1 cellular context compared by ENCODE assay signal in the genomic region with DNA sequence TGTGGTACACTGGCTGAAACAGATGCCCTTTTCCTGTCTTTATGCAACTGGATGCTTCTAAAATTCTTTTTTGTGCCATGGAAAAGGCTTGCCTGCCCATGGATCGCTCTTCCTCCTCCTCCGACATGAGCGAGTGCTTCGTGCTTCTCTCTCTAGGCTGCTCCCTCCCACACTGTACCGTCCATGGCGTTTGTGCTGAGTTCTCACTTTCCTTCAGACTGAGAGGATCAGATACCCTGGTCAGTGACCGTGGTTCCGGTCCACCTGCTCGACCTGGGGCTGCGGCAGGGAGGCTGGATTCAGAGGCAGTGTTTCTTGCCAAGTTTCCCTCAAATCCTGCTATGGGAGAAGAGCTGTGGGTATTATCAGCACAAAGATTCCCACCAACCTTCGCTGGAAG.
TF ChIP-seq lines count a peak whose summit lies in the region.

No MANE protein-coding gene starts in this region.

TF ChIP-seq in K562, 482 proteins besides CTCF, POLR2A, EP300 and RAD21:
- TF ChIP-seq ZNF316 (IDR thresholded peaks at IDR 0.05) = 0 out of 2 replicates have a peak, but pooled peaks have one; percentile 11
- peak; percentile 24 for TF ChIP-seq C11orf30 (IDR thresholded peaks at IDR 0.05; ENCODE audit: low read depth)
- TF ChIP-seq TBP (optimal IDR thresholded peaks at IDR 0.05; ENCODE audit: low read depth, low read length) = no peak
- TF ChIP-seq MED1 (CRISPR knock-in tag; IDR thresholded peaks at IDR 0.05; ENCODE audit: borderline replicate concordance) = no peak
- no peak for TF ChIP-seq POLR3G (IDR thresholded peaks at IDR 0.05; ENCODE audit: extremely low read depth, insufficient read length, insufficient replicate concordance)
